In the genomic region with DNA sequence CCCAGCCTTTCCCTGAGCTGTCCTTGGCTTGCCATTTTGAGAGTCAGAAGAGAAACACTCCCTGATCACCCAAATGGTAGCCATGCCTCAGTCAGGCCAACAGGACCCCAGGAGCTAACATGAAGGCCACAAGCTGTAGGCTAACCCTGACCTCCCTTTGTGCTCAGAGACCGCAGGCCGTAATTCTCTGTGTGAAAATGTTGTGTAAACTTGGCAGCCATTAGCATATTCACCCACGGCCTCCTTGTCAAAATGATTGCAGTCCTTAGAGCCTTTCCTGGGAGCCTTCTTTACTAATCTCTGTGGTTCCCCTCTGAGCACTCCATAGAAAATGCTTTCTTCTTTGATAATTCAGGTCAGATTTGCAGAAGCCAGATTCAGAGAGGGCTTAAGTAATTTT, we compare ENCODE assay signal across 27 cellular contexts.
A peak's percentile ranks its signal among the peaks of the same experiment; 100 is the strongest.
DNase-seq lines count a peak whose midpoint lies in the region; ATAC-seq and TF ChIP-seq lines count a peak whose summit lies in the region.
"Had no signal": no experiment of that assay in that cellular context is flagged by ENCODE, and none has a peak within 500 bp of the region (broad histone marks: within the 10 kb centered on the region; RNA-seq: fewer than 3 reads in every experiment).

No MANE protein-coding gene starts in this region.

- no peak overlapping the region for H3K4ac ChIP-seq in mesendoderm (ENCODE audit: low read depth, low read length)

- no peak overlapping the region for H3K18ac ChIP-seq in mesendoderm (ENCODE audit: low read length)

- H3K4me1 ChIP-seq in right atrium auricular region = peaks cover 0 to 3% of the 10 kb centered on the region in 2 donors
- H3K4me1 ChIP-seq in mesendoderm (ENCODE audit: control insufficient read depth, low read depth, low read length) = peaks cover 2% of the 10 kb centered on the region
- no peaks in the 10 kb centered on the region for H3K4me1 ChIP-seq in uterus
- peaks cover 1% of the 10 kb centered on the region for H3K4me1 ChIP-seq in effector memory CD4-positive, alpha-beta T cell (ENCODE audit: control insufficient read depth, insufficient read depth, low read length, poor library complexity, severe bottlenecking)

- H3K79me1 ChIP-seq in mesendoderm (ENCODE audit: low read length) = no peaks in the 10 kb centered on the region

- no peak overlapping the region for H3K9ac ChIP-seq in mesendoderm (ENCODE audit: low read length)

- no peak overlapping the region for H3K4me2 ChIP-seq in mesendoderm (ENCODE audit: low read length)

- no peak overlapping the region for H4K5ac ChIP-seq in mesendoderm (ENCODE audit: low read length)

- H2BK15ac ChIP-seq in mesendoderm (replicated peaks; ENCODE audit: low read depth) = no peak overlapping the region

- WGBS in mesendoderm (ENCODE audit: extremely low coverage, insufficient coverage, low lambda C conversion rate) = no CpG with 5 or more reads among the region's 3 CpGs

- H3K79me2 ChIP-seq in mesendoderm (ENCODE audit: control insufficient read depth, insufficient read depth, low read length) = no peaks in the 10 kb centered on the region

- H3K56ac ChIP-seq in mesendoderm (ENCODE audit: low read length) = peak overlapping the region; percentile 47

- no peak for TF ChIP-seq POLR2A in uterus (IDR thresholded peaks at IDR 0.05)

- H3K27me3 ChIP-seq in right atrium auricular region (no peaks in the 10 kb centered on the region), mesendoderm (ENCODE audit: insufficient read depth, low read length, poor library complexity) (no peaks in the 10 kb centered on the region), uterus (no peaks in the 10 kb centered on the region)
- no peaks in the 10 kb centered on the region for H3K27me3 ChIP-seq in effector memory CD4-positive, alpha-beta T cell (replicated peaks; ENCODE audit: control insufficient read depth, insufficient read depth, low read length, poor library complexity, severe bottlenecking)
- H3K27me3 ChIP-seq: heart right ventricle, tibial artery had no signal

- TF ChIP-seq CTCF in right atrium auricular region (IDR thresholded peaks at IDR 0.05) (no peak), fibroblast of mammary gland (conservative IDR thresholded peaks at IDR 0.05; ENCODE audit: control insufficient read depth, insufficient read depth, low read depth, low read length) (no peak), uterus (IDR thresholded peaks at IDR 0.05) (no peak)

- DNase-seq in Right ventricle myocardium inferior (ENCODE audit: missing footprints) = no peak
- no peak for DNase-seq in right atrium auricular region (ENCODE audit: low spot score)
- DNase-seq in fibroblast of mammary gland (ENCODE audit: low read depth) = peak; percentile 69
- DNase-seq in mesendoderm = peak; percentile 36
- peak in 1 of 2 donors; percentile 37 for DNase-seq in uterus
- no peak for DNase-seq in activated CD4-positive, alpha-beta T cell treated with anti-CD3 and anti-CD28 coated beads for 4 hours
- DNase-seq in ACHN = no peak
- DNase-seq in effector memory CD4-positive, alpha-beta T cell = no peak
- DNase-seq: activated CD4-positive, alpha-beta T cell treated with anti-CD3 and anti-CD28 coated beads for 48 hours; activated naive CD4-positive, alpha-beta T cell treated with anti-CD3 and anti-CD28 coated beads, Interleukin-2, amount 10 ng/mL, durations not matched to agents 7 days and 5 days; anterior cingulate cortex; CD8-positive, alpha-beta memory T cell; central memory CD4-positive, alpha-beta T cell; dermis blood vessel endothelial cell; DMS153; GDM1; heart right ventricle; naive B cell; NCI-H1048; NCI-H187; NCI-H2171 treated with DMSO at 0.1 percent for 48 hours; NCI-H524 treated with DMSO at 0.1 percent for 48 hours; occipital lobe; retina; stimulated activated naive CD8-positive, alpha-beta T cell treated with anti-CD3 and anti-CD28 coated beads, Interleukin-15, Interleukin-2, amounts not matched to agents 100 U/mL and 50 U/mL, for 24 hours; tibial artery had no signal

- peak; percentile 70 for ATAC-seq in Right ventricle myocardium inferior
- ATAC-seq: stimulated activated naive CD8-positive, alpha-beta T cell treated with anti-CD3 and anti-CD28 coated beads, Interleukin-15, Interleukin-2, amounts not matched to agents 100 U/mL and 50 U/mL, for 24 hours had no signal

- H3K4me3 ChIP-seq in right atrium auricular region (no peak overlapping the region), fibroblast of mammary gland (ENCODE audit: control insufficient read depth, low read depth, low read length) (no peak overlapping the region), mesendoderm (ENCODE audit: low read length) (no peak overlapping the region), uterus (no peak overlapping the region)
- no peak overlapping the region for H3K4me3 ChIP-seq in effector memory CD4-positive, alpha-beta T cell (ENCODE audit: insufficient read depth, low read depth, low read length, poor library complexity, severe bottlenecking)
- H3K4me3 ChIP-seq: heart right ventricle, tibial artery had no signal

- no peak overlapping the region for H2BK5ac ChIP-seq in mesendoderm (ENCODE audit: low read length)

- intact Hi-C loops in Right ventricle myocardium inferior (cut with DNase I) = loop anchor here (5.0 kb wide), 1 partner anchor 593 kb away; a partner anchor contains a TSS
- intact Hi-C loops in uterus (cut with DNase I; ENCODE audit: low total_unique reads) = loop anchor here (5.0 kb wide), 1 partner anchor 603 kb away; no protein-coding TSS in a partner anchor

- H3K27ac ChIP-seq in right atrium auricular region (peak overlapping the region in 1 of 2 donors; percentile 49), mesendoderm (ENCODE audit: low read depth, low read length) (no peak overlapping the region), uterus (peak overlapping the region; percentile 4 to 55)
- no peak overlapping the region for H3K27ac ChIP-seq in effector memory CD4-positive, alpha-beta T cell (ENCODE audit: insufficient read depth, low read length, poor library complexity, severe bottlenecking)
- H3K27ac ChIP-seq: 22Rv1, tibial artery had no signal

- in situ Hi-C loops in ACHN (cut with HindIII; ENCODE audit: low pct_ligation_motif_present, low pct_unique_long_range_greater_than_20kb, low sequenced_read_pairs) = no loop called here

- H3K36me3 ChIP-seq in right atrium auricular region (no peaks in the 10 kb centered on the region), mesendoderm (ENCODE audit: control insufficient read depth, insufficient read depth, low read length) (no peaks in the 10 kb centered on the region), uterus (no peaks in the 10 kb centered on the region)
- H3K36me3 ChIP-seq in effector memory CD4-positive, alpha-beta T cell (ENCODE audit: control insufficient read depth, insufficient read depth, low read length) = no peaks in the 10 kb centered on the region
- H3K36me3 ChIP-seq: heart right ventricle, tibial artery had no signal

- no peak overlapping the region for H4K8ac ChIP-seq in mesendoderm (ENCODE audit: low read depth, low read length)

- no peak overlapping the region for H2BK120ac ChIP-seq in mesendoderm (ENCODE audit: low read depth, low read length)

- no peak overlapping the region for H3K23ac ChIP-seq in mesendoderm (ENCODE audit: low read length)

- no peaks in the 10 kb centered on the region for H3K9me3 ChIP-seq in right atrium auricular region
- no peaks in the 10 kb centered on the region for H3K9me3 ChIP-seq in uterus
- no peaks in the 10 kb centered on the region for H3K9me3 ChIP-seq in effector memory CD4-positive, alpha-beta T cell (ENCODE audit: control insufficient read depth, low read length)
- H3K9me3 ChIP-seq: heart right ventricle, tibial artery had no signal

- no peak overlapping the region for H2AK5ac ChIP-seq in mesendoderm (ENCODE audit: low read length)

Comparison
In these comparisons a context has a peak if more than half of its experiments do, and no peak if none do; other contexts are left out.
1. DNase-seq: peak in fibroblast of mammary gland (single experiment) and mesendoderm (single experiment); none in Right ventricle myocardium inferior (single experiment), right atrium auricular region (single experiment), activated CD4-positive, alpha-beta T cell treated with anti-CD3 and anti-CD28 coated beads for 4 hours (0 of 2), ACHN (single experiment) and effector memory CD4-positive, alpha-beta T cell (0 of 3).
2. H3K27ac ChIP-seq: peak in uterus (2 of 2); none in mesendoderm (single experiment) and effector memory CD4-positive, alpha-beta T cell (single experiment).